In the genomic region with DNA sequence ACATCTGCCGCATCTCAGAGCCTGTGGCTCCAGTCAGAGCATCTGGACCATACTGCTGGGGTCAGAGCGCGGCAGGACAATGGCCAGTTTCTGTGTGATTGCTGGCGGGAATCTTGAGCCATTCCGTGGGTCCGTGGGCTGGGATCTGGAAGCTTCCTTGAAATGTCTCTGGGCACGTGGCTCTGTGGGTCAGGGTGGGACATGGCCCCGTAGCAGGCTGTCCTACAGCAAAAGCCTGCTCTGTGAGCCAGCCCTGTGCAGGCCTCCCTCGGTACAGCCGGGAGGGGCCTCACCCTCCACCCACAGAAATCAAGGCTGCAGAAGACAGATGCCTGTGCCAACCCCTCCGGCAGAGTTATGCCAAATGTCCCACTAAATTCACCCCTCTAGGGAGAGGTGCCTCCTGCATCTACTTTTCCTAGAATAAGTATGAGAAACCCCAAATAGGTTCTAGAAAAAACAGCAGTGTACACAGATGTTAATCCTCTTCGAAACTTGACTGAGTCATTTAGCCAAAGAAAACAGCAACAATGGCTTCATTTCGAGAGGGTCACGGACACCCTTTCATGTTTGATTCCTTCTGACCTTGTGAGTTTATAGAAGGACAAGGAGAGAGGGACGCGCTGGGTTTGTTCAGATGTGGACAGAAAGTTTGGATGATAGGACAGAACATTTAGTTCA, we compare ENCODE assay signal across 12 cellular contexts. TPM values are rescaled to one million over a fixed set of nuclear protein-coding genes. Genes with fewer than 3 reads are reported as not detected.
A peak's percentile ranks its signal among the peaks of the same experiment; 100 is the strongest.
DNase-seq lines count a peak whose midpoint lies in the region; ATAC-seq and TF ChIP-seq lines count a peak whose summit lies in the region.
"Had no signal": no experiment of that assay in that cellular context is flagged by ENCODE, and none has a peak within 500 bp of the region (broad histone marks: within the 10 kb centered on the region; RNA-seq: fewer than 3 reads in every experiment).

No MANE protein-coding gene starts in this region.

- peaks cover 44% of the 10 kb centered on the region for H3K4me1 Mint-ChIP-seq in brain

- H4K20me1 ChIP-seq in smooth muscle cell (ENCODE audit: low read depth), result peaks cover 85% of the 10 kb centered on the region

- H3K79me2 ChIP-seq in smooth muscle cell (ENCODE audit: low read depth), result peaks cover 86% of the 10 kb centered on the region

- H2AFZ ChIP-seq in smooth muscle cell (ENCODE audit: low read depth), result no peak overlapping the region

- intact Hi-C loops in left ventricle myocardium inferior (cut with micrococcal nuclease), result no loop called here

- H3K9me3 ChIP-seq in left ventricle myocardium inferior (replicated peaks) (no peaks in the 10 kb centered on the region), smooth muscle cell (replicated peaks; ENCODE audit: low read depth) (no peaks in the 10 kb centered on the region), MG63 (no peaks in the 10 kb centered on the region)

- H3K36me3 ChIP-seq in left ventricle myocardium inferior, result no peaks in the 10 kb centered on the region
- no peaks in the 10 kb centered on the region for H3K36me3 ChIP-seq in smooth muscle cell (ENCODE audit: low read depth)
- no peaks in the 10 kb centered on the region for H3K36me3 ChIP-seq in MG63

- H3K9me3 Mint-ChIP-seq in brain, result peaks cover 0 to 4% (median 0%) of the 10 kb centered on the region in 5 experiments
- H3K9me3 Mint-ChIP-seq: CD4-positive, alpha-beta T cell had no signal

- peak overlapping the region; percentile 63 for H3K4me2 ChIP-seq in smooth muscle cell

- DNase-seq in HCEC 1CT (peak; percentile 34), left ventricle myocardium inferior (no peak), smooth muscle cell (lab: John Stamatoyannopoulos, UW; ENCODE audit: unreplicated experiment) (no peak), substantia nigra (lab: John Stamatoyannopoulos, UW) (no peak), MG63 (no peak)
- DNase-seq in effector CD8-positive, alpha-beta T cell (lab: John Stamatoyannopoulos, UW), result no peak
- DNase-seq: CD4-positive, alpha-beta T cell; hippocampal formation; NCI-H1417 treated with DMSO at 0.1 percent for 48 hours; T-helper 9 cell had no signal

- H3K4me3 ChIP-seq in left ventricle myocardium inferior (no peak overlapping the region), smooth muscle cell (no peak overlapping the region), MG63 (no peak overlapping the region)

- H3K27ac ChIP-seq in left ventricle myocardium inferior (replicated peaks) (peak overlapping the region; percentile 74), smooth muscle cell (ENCODE audit: low read depth) (peak overlapping the region; percentile 93), substantia nigra (ENCODE audit: low read depth, low read length, poor library complexity, severe bottlenecking) (no peak overlapping the region)

- H3K4me1 ChIP-seq in left ventricle myocardium inferior (peaks cover 66% of the 10 kb centered on the region), smooth muscle cell (ENCODE audit: low read depth) (peaks cover 27% of the 10 kb centered on the region)

- TF ChIP-seq CTCF in brain (conservative IDR thresholded peaks at IDR 0.05) (no peak), left ventricle myocardium inferior (IDR thresholded peaks at IDR 0.05; ENCODE audit: borderline replicate concordance) (no peak), smooth muscle cell (IDR thresholded peaks at IDR 0.05; ENCODE audit: borderline replicate concordance, insufficient read depth, poor library complexity, severe bottlenecking) (no peak)

- peak overlapping the region in 1 of 5 experiments; percentile 22 for H3K4me3 Mint-ChIP-seq in brain
- H3K4me3 Mint-ChIP-seq: CD4-positive, alpha-beta T cell had no signal

- H3K9ac ChIP-seq in smooth muscle cell (ENCODE audit: low read depth), result peak overlapping the region; percentile 22

- H3F3A ChIP-seq in smooth muscle cell (ENCODE audit: low read depth), result peaks cover 31% of the 10 kb centered on the region

- 36% methylated on average over 16 of the region's 16 CpGs for WGBS in smooth muscle cell (ENCODE audit: low lambda C conversion rate)

- no peak for ATAC-seq in esophagus mucosa

- H3K27ac Mint-ChIP-seq in brain, result peak overlapping the region in 3 of 5 experiments; percentile 71 to 84 (median 79)
- H3K27ac Mint-ChIP-seq: CD4-positive, alpha-beta T cell had no signal

- H3K27me3 ChIP-seq in left ventricle myocardium inferior (ENCODE audit: low read depth), result no peaks in the 10 kb centered on the region
- H3K27me3 ChIP-seq in smooth muscle cell (ENCODE audit: low read depth), result no peaks in the 10 kb centered on the region
- no peaks in the 10 kb centered on the region for H3K27me3 ChIP-seq in MG63

- H3K27me3 Mint-ChIP-seq in brain, result no peaks in the 10 kb centered on the region

- no peaks in the 10 kb centered on the region for H3K36me3 Mint-ChIP-seq in brain

RNA-seq across cellular contexts. Expression of gene COL18A1, which starts 27.8 kb away (rescaled TPM):
- polyA plus RNA-seq in brain (ENCODE audit: insufficient read depth, low read depth, low replicate concordance) (31.5 TPM), smooth muscle cell (362 and 485 TPM in 2 replicates)
- total RNA-seq in left ventricle myocardium inferior (66.5 TPM), smooth muscle cell (192 and 240 TPM in 2 replicates), esophagus mucosa (26.7 TPM)
- 22.4 and 26.4 TPM in 2 replicates for total RNA-seq in MG63 (2014; rRNA removed; shearing (Covaris generic); ENCODE audit: low replicate concordance)
